23 cellular contexts compared by ENCODE assay signal in the genomic region with DNA sequence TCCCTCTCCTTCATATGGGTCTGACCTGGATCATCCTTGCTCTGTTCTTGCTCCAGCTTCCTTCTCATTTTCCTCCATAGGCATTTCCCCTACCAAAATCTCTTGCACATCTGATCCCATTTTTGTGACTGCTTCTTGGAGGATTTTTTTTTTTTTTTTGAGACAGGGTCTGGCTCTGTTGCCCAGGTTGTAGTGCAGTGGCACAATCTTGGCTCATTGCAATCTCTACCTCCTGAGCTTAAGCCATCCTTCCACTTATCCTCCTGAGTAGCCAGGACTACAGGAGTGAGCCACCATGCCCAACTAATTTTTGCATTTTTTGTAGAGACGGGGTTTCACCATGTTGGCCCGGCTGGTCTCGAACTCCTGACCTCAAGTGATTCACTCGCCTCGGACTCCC.
"Had no signal": no experiment of that assay in that cellular context is flagged by ENCODE, and none has a peak within 500 bp of the region (broad histone marks: within the 10 kb centered on the region; RNA-seq: fewer than 3 reads in every experiment).

No MANE protein-coding gene starts in this region.

- H3K4me3 ChIP-seq: coronary artery, esophagus squamous epithelium, left ventricle myocardium inferior, lower lobe of right lung, right lobe of liver, stomach, thyroid gland, vagina had no signal

- H3K36me3 ChIP-seq: esophagus squamous epithelium, left ventricle myocardium inferior, lower lobe of right lung, neutrophil, right lobe of liver, thyroid gland, vagina had no signal

- H3K9me3 Mint-ChIP-seq: immature natural killer cell, natural killer cell had no signal

- ATAC-seq: left colon, lower lobe of right lung, natural killer cell, right lobe of liver had no signal

- H3K27ac ChIP-seq: coronary artery, esophagus squamous epithelium, left ventricle myocardium inferior, lower lobe of right lung, neutrophil, parathyroid adenoma, right lobe of liver, stomach, thyroid gland, vagina had no signal

- H3K27me3 ChIP-seq: esophagus squamous epithelium, neutrophil, right lobe of liver, stomach, thyroid gland, vagina had no signal

- DNase-seq: dermis blood vessel endothelial cell; effector memory CD4-positive, alpha-beta T cell; esophagus squamous epithelium; foreskin melanocyte; immature natural killer cell; islet precursor cell; kidney glomerular epithelial cell; left colon; left ventricle myocardium inferior; lower lobe of right lung; natural killer cell; right lobe of liver; small intestine; stimulated activated CD4-positive, alpha-beta T cell treated with anti-CD3 and anti-CD28 coated beads, Interleukin-15, amount 100 ng/mL, for 24 hours; stimulated activated CD4-positive, alpha-beta T cell treated with anti-CD3 and anti-CD28 coated beads, Interleukin-2, amount 100 ng/mL, for 48 hours; stimulated activated naive CD4-positive, alpha-beta T cell treated with Interleukin-2 at 50 U/mL for 16 hours; stomach; thyroid gland had no signal

- H3K9me3 ChIP-seq: esophagus squamous epithelium, left ventricle myocardium inferior, lower lobe of right lung, neutrophil, right lobe of liver, stomach, thyroid gland, vagina had no signal

- H3K4me3 Mint-ChIP-seq: immature natural killer cell, natural killer cell had no signal

- H3K4me1 Mint-ChIP-seq: natural killer cell had no signal

- H3K36me3 Mint-ChIP-seq: natural killer cell had no signal

- H3K27ac Mint-ChIP-seq: natural killer cell, progenitor cell of endocrine pancreas had no signal

- H3K4me1 ChIP-seq: esophagus squamous epithelium, left ventricle myocardium inferior, lower lobe of right lung, parathyroid adenoma, right lobe of liver, stomach, thyroid gland, vagina had no signal

- H3K27me3 Mint-ChIP-seq: progenitor cell of endocrine pancreas had no signal
